ENCODE assay signal across 8 cellular contexts in the genomic region with DNA sequence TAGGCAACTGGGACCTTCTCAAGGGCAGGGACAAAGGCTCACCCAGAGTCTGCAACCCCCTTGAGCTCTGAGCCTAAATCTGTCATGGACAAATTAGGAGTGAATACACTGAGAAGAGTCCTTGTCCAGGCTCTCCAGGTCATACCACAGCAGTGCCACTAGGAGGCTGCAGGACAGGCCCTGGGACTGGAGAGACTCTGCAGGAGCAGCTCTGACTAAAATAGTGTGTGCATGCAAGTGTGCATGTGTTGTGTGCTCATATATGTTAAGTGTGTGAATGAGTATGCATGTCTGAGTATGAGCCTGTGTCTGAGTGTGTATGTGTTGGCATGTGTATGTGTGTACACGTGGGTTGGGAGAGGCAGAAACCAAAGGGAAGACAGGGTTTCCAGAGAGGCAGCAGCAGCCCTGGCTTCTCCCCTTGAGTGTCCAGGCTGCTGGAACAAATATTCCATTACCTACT. TPM values are rescaled to one million over a fixed set of nuclear protein-coding genes. Genes with fewer than 3 reads are reported as not detected.
DNase-seq lines count a peak whose midpoint lies in the region; ATAC-seq, FAIRE-seq and TF ChIP-seq lines count a peak whose summit lies in the region.

No MANE protein-coding gene starts in this region.

- no peak overlapping the region for H3K4me2 ChIP-seq in H1 (ENCODE audit: insufficient read depth in 1 of 2, low read depth in 2 of 2, low read length in 2 of 2)

- H3K27ac ChIP-seq in right atrium auricular region (no peak overlapping the region), H1 (ENCODE audit: low read depth, low read length) (no peak overlapping the region), pancreas (no peak overlapping the region)

- no peak overlapping the region for H2BK120ac ChIP-seq in H1 (replicated peaks; ENCODE audit: low read depth, low read length)

- TF ChIP-seq POLR2A in H1 (IDR thresholded peaks at IDR 0.05; ENCODE audit: control extremely low read depth in 1 of 2, low read depth in 2 of 2, low read length in 2 of 2): no peak

- no peak overlapping the region for H3K23ac ChIP-seq in H1 (ENCODE audit: insufficient read length)

- peaks cover 9 to 26% of the 10 kb centered on the region in 2 experiments for H4K20me1 ChIP-seq in H1 (replicated peaks in 1 of 2; ENCODE audit: control insufficient read depth in 1 of 2, insufficient read depth in 2 of 2, low read length in 2 of 2)

- no peak overlapping the region for H3K56ac ChIP-seq in H1 (replicated peaks; ENCODE audit: insufficient read length, low read depth, low read length)

- WGBS in H1 (ENCODE audit: extremely low coverage in 1 of 2, insufficient coverage in 1 of 2, insufficient read length in 1 of 2, insufficient replicate concordance in 2 of 2, low coverage in 1 of 2, low lambda C conversion rate in 2 of 2, missing lambda C conversion rate in 1 of 2), 2 experiments: 64% methylated on average over 1 of the region's 1 CpG; no CpG with 5 or more reads in 1 of the 2 experiments
- 38 to 50% methylated on average over 1 of the region's 1 CpG for WGBS in pancreas, 2 donors

- no peak overlapping the region for H3K14ac ChIP-seq in H1 (ENCODE audit: insufficient read length)

- no peaks in the 10 kb centered on the region for H3K79me2 ChIP-seq in H1 (ENCODE audit: control insufficient read depth in 1 of 2, insufficient read depth in 2 of 2, low read length in 2 of 2)

- intact Hi-C loops in Right ventricle myocardium inferior (cut with DNase I): loop anchor here (5.0 kb wide), 1 partner anchor 147 kb away; the partner anchor contains the start of gene HSP90AB1
- intact Hi-C loops in pancreas (cut with DNase I): loop anchor here in 1 of 3 donors (5.0 kb wide), 1 partner anchor 37 kb away; no protein-coding TSS in a partner anchor

- no peak overlapping the region for H2BK20ac ChIP-seq in H1 (ENCODE audit: low read length)

- no peak overlapping the region for H2AK5ac ChIP-seq in H1 (ENCODE audit: low read depth, low read length)

- H3K36me3 ChIP-seq in right atrium auricular region (peaks cover 11% of the 10 kb centered on the region), H1 (ENCODE audit: control insufficient read depth in 2 of 4, insufficient read depth in 4 of 4, low read length in 3 of 4) (peaks cover 0 to 31% (median 4%) of the 10 kb centered on the region in 4 experiments; a peak in 5 of 8 replicates), pancreas (peaks cover 0 to 5% (median 0%) of the 10 kb centered on the region in 3 donors)

- no peak overlapping the region for H4K91ac ChIP-seq in H1 (replicated peaks; ENCODE audit: insufficient read length, low read length)

- peaks cover 0 to 28% of the 10 kb centered on the region in 2 donors for H3K4me1 ChIP-seq in right atrium auricular region
- peaks cover 0 to 9% (median 0%) of the 10 kb centered on the region in 4 experiments; a peak in 2 of 7 replicates for H3K4me1 ChIP-seq in H1 (replicated peaks in 1 of 4; ENCODE audit: control insufficient read depth in 3 of 4, insufficient read depth in 4 of 4, low read length in 3 of 4)
- peaks cover 0 to 2% (median 0%) of the 10 kb centered on the region in 3 donors for H3K4me1 ChIP-seq in pancreas

- peaks cover 6% of the 10 kb centered on the region for H3K79me1 ChIP-seq in H1 (ENCODE audit: low read depth, low read length)

- no peak overlapping the region for H3K4me3 ChIP-seq in right atrium auricular region
- no peak overlapping the region for H3K4me3 ChIP-seq in H1 (ENCODE audit: extremely low read depth in 1 of 4, insufficient read depth in 2 of 4, low read depth in 3 of 4, low read length in 4 of 4)
- no peak overlapping the region for H3K4me3 ChIP-seq in pancreas

- H2BK12ac ChIP-seq in H1 (ENCODE audit: low read depth, low read length): no peak overlapping the region

- no peak overlapping the region for H3K4ac ChIP-seq in H1 (replicated peaks; ENCODE audit: insufficient read length, low read depth, low read length)

- H2BK5ac ChIP-seq in H1 (ENCODE audit: low read depth, low read length): no peak overlapping the region

- H3K18ac ChIP-seq in H1 (ENCODE audit: extremely low read depth, low read length): no peak overlapping the region

- H4K8ac ChIP-seq in H1 (ENCODE audit: extremely low read depth, insufficient read depth, low read length): no peak overlapping the region

- H3K27me3 ChIP-seq in right atrium auricular region (no peaks in the 10 kb centered on the region), H1 (replicated peaks in 1 of 4; ENCODE audit: control insufficient read depth in 3 of 4, extremely low read depth in 1 of 4, insufficient read depth in 3 of 4, low read length in 3 of 4) (no peaks in the 10 kb centered on the region), pancreas (no peaks in the 10 kb centered on the region)

- DNase-seq in Right ventricle myocardium inferior (ENCODE audit: missing footprints): no peak
- no peak for DNase-seq in right atrium auricular region (ENCODE audit: low spot score)
- DNase-seq in RCC 7860 (ENCODE audit: low spot score): peak; percentile 33
- DNase-seq in H1 (ENCODE audit: low read depth in 1 of 2, low spot score in 2 of 2): no peak
- no peak for DNase-seq in pancreas
- DNase-seq in SK-N-DZ (ENCODE audit: low spot score): no peak

- 0 out of 2 replicates have a peak overlapping the region, but pooled peaks have one; percentile 65 for H2BK15ac ChIP-seq in H1 (ENCODE audit: low read length)

- TF ChIP-seq CTCF in right atrium auricular region (IDR thresholded peaks at IDR 0.05) (peak in 1 of 2 donors; percentile 67), H1 (IDR thresholded peaks at IDR 0.05; ENCODE audit: control extremely low read depth in 1 of 3, insufficient read depth in 1 of 3, low read depth in 1 of 3, low read length in 3 of 3) (peak; percentile 54 to 76 (median 58)), pancreas (IDR thresholded peaks at IDR 0.05) (peak in 2 of 4 donors; percentile 22 to 40)

- ATAC-seq in Right ventricle myocardium inferior (peak; percentile 56), pancreas (peak in 3 of 4 donors; percentile 51 to 65 (median 51)), GM18873 (IDR thresholded peaks at IDR 0.05; ENCODE audit: low FRiP score, unreplicated experiment) (no peak), HG02973 (IDR thresholded peaks at IDR 0.05; ENCODE audit: unreplicated experiment) (no peak)

- no peak overlapping the region for H2AFZ ChIP-seq in H1 (ENCODE audit: low read length)

- peak; percentile 34 to 60; a peak in 3 of 4 replicates for TF ChIP-seq RAD21 in H1 (IDR thresholded peaks at IDR 0.05 in 1 of 2, conservative IDR thresholded peaks at IDR 0.05 in 1 of 2; ENCODE audit: low read depth in 2 of 2, low read length in 2 of 2)

- no peak overlapping the region for H3K9ac ChIP-seq in H1 (replicated peaks in 1 of 4; ENCODE audit: extremely low read depth in 1 of 4, low read depth in 3 of 4, low read length in 3 of 4)

- no peak overlapping the region for H4K5ac ChIP-seq in H1 (ENCODE audit: insufficient read length, low read depth, low read length)

- POLR2A ChIA-PET in H1 (lab: Charles Lee; ENCODE audit: partially characterized antibody): interaction anchor here (1.0 to 2.7 kb wide), 11 partner anchors 9 to 156 kb away, joined by 3 to 7 read pairs (median 3); no protein-coding TSS in a partner anchor

- no peaks in the 10 kb centered on the region for H3K9me3 ChIP-seq in right atrium auricular region
- H3K9me3 ChIP-seq in H1 (ENCODE audit: insufficient read depth in 2 of 2, low read depth in 1 of 2, low read length in 1 of 2): no peaks in the 10 kb centered on the region
- no peaks in the 10 kb centered on the region for H3K9me3 ChIP-seq in pancreas

- no peak for TF ChIP-seq EP300 in H1 (IDR thresholded peaks at IDR 0.05; ENCODE audit: borderline replicate concordance in 1 of 2, low read depth in 2 of 2, low read length in 2 of 2)

- CTCF ChIA-PET in H1 (lab: Charles Lee; ENCODE audit: partially characterized antibody): interaction anchor here (0.5 to 10.8 kb wide), 34 partner anchors 10 to 494 kb away, joined by 3 to 255 read pairs (median 4); partner anchors contain the start of genes CAPN11 and SLC35B2

- no peaks in the 10 kb centered on the region for H3K23me2 ChIP-seq in H1 (ENCODE audit: low read depth, low read length)

- FAIRE-seq in RCC 7860 (lab: Jason Lieb, UNC) (no peak), H1 (lab: Jason Lieb, UNC) (no peak), pancreas (lab: Jason Lieb, UNC) (no peak)

RNA-seq across cellular contexts. Expression of gene MRPL14, which starts 27.1 kb away (rescaled TPM):
- total RNA-seq in Right ventricle myocardium inferior: 41.7 TPM
- 10 to 100 TPM; 44.1 to 45.9 TPM for total RNA-seq in right atrium auricular region
- 81.8 and 82.0 TPM in 2 replicates for total RNA-seq in H1 (2021; fragmentation: NEBNext Ultra II Directional; extraction: Animal tissue kit (Norgen Biotek cat#: 25700))
- 97.1 and 105 TPM in 2 replicates for polyA plus RNA-seq in H1 (2011; rRNA removed)
- 93.0 TPM for polyA plus RNA-seq in H1 (2011; cell fraction: cytosol; rRNA removed)
- polyA plus RNA-seq in H1 (2011; cell fraction: nucleus; rRNA removed): 84.9 TPM
- polyA plus RNA-seq in H1 (2012, experiment 1 of 2): 102 to 123 TPM (median 115 TPM) in 4 replicates
- polyA plus RNA-seq in H1 (2012, experiment 2 of 2): 122 TPM
- 81.1 TPM for polyA plus RNA-seq in H1 (2013, experiment 1 of 2)
- polyA plus RNA-seq in H1 (2013, experiment 2 of 2): 86.4 TPM
- 32.7 and 33.0 TPM in 2 replicates for polyA minus RNA-seq in H1 (2011; rRNA and poly(A)+ RNA removed)
- polyA minus RNA-seq in H1 (2011; cell fraction: cytosol; rRNA and poly(A)+ RNA removed): 28.1 TPM
- 20.0 TPM for polyA minus RNA-seq in H1 (2011; cell fraction: nucleus; rRNA and poly(A)+ RNA removed)
- 10 to 100 TPM in 4 of 6 donors, 1 to 10 TPM in 2; 8.7 to 16.4 (median 14.1) TPM for total RNA-seq in pancreas
- 10 to 100 TPM; 12.5 to 30.4 TPM for polyA plus RNA-seq in pancreas
- polyA plus RNA-seq in SK-N-DZ (2014; cell fraction: cytosol; rRNA removed): 148 and 163 TPM in 2 replicates
- polyA plus RNA-seq in SK-N-DZ (2014; cell fraction: nucleus; rRNA removed): 62.7 and 112 TPM in 2 replicates

RNA-seq across cellular contexts. Expression of gene TMEM63B, which starts 27.2 kb away (rescaled TPM):
- total RNA-seq in Right ventricle myocardium inferior (44.5 TPM), right atrium auricular region (10 to 100 TPM; 29.2 to 37.1 TPM), pancreas (10 to 100 TPM in 4 of 6 donors, 1 to 10 TPM in 2; 7.2 to 19.9 (median 11.4) TPM)
- 60.5 and 61.1 TPM in 2 replicates for total RNA-seq in H1 (2021; fragmentation: NEBNext Ultra II Directional; extraction: Animal tissue kit (Norgen Biotek cat#: 25700))
- polyA plus RNA-seq in H1 (2011; rRNA removed) (96.8 and 110 TPM in 2 replicates), pancreas (10 to 100 TPM; 12.1 to 16.9 TPM)
- 71.4 TPM for polyA plus RNA-seq in H1 (2011; cell fraction: cytosol; rRNA removed)
- polyA plus RNA-seq in H1 (2011; cell fraction: nucleus; rRNA removed): 196 TPM
- 37.4 to 68.7 TPM (median 63.1 TPM) in 4 replicates for polyA plus RNA-seq in H1 (2012, experiment 1 of 2)
- 49.0 TPM for polyA plus RNA-seq in H1 (2012, experiment 2 of 2)
- polyA plus RNA-seq in H1 (2013, experiment 1 of 2): 64.8 TPM
- 66.3 TPM for polyA plus RNA-seq in H1 (2013, experiment 2 of 2)
- polyA minus RNA-seq in H1 (2011; rRNA and poly(A)+ RNA removed): 116 and 125 TPM in 2 replicates
- 46.4 TPM for polyA minus RNA-seq in H1 (2011; cell fraction: cytosol; rRNA and poly(A)+ RNA removed)
- 41.6 TPM for polyA minus RNA-seq in H1 (2011; cell fraction: nucleus; rRNA and poly(A)+ RNA removed)
- 19.2 and 19.9 TPM in 2 replicates for polyA plus RNA-seq in SK-N-DZ (2014; cell fraction: cytosol; rRNA removed)
- 29.5 and 38.4 TPM in 2 replicates for polyA plus RNA-seq in SK-N-DZ (2014; cell fraction: nucleus; rRNA removed)

RNA-seq across cellular contexts. Expression of gene CAPN11, which starts 58.5 kb away (rescaled TPM):
- total RNA-seq in Right ventricle myocardium inferior: 0.27 TPM
- total RNA-seq in right atrium auricular region: under 1 TPM; 0.16 to 0.44 TPM
- total RNA-seq in H1 (2021; fragmentation: NEBNext Ultra II Directional; extraction: Animal tissue kit (Norgen Biotek cat#: 25700)): 0.97 and 1.2 TPM in 2 replicates
- 0.95 and 1.8 TPM in 2 replicates for polyA plus RNA-seq in H1 (2011; rRNA removed)
- polyA plus RNA-seq in H1 (2011; cell fraction: cytosol; rRNA removed): 1.4 TPM
- polyA plus RNA-seq in H1 (2011; cell fraction: nucleus; rRNA removed): 7.7 TPM
- polyA plus RNA-seq in H1 (2012, experiment 1 of 2): 1.0 to 1.9 TPM (median 1.2 TPM) in 4 replicates
- polyA plus RNA-seq in H1 (2012, experiment 2 of 2): 0.92 TPM
- 1.2 TPM for polyA plus RNA-seq in H1 (2013, experiment 1 of 2)
- polyA plus RNA-seq in H1 (2013, experiment 2 of 2): 0.99 TPM
- 1.0 and 1.2 TPM in 2 replicates for polyA minus RNA-seq in H1 (2011; rRNA and poly(A)+ RNA removed)
- 1.2 TPM for polyA minus RNA-seq in H1 (2011; cell fraction: cytosol; rRNA and poly(A)+ RNA removed)
- 1.3 TPM for polyA minus RNA-seq in H1 (2011; cell fraction: nucleus; rRNA and poly(A)+ RNA removed)
- total RNA-seq in pancreas: under 1 TPM in 4 of 6 donors, not detected in 2; 0.06 to 0.23 (median 0.14) TPM
- polyA plus RNA-seq in pancreas: under 1 TPM; 0.75 to 0.76 TPM
- 0.06 TPM in 1 of 2 replicates, not detected in the other for polyA plus RNA-seq in SK-N-DZ (2014; cell fraction: cytosol; rRNA removed)
- polyA plus RNA-seq in SK-N-DZ (2014; cell fraction: nucleus; rRNA removed): 0.80 and 2.1 TPM in 2 replicates

Comparison
In these comparisons a context has a peak if more than half of its experiments do, and no peak if none do; other contexts are left out.
1. ATAC-seq: peak in Right ventricle myocardium inferior (single experiment) and pancreas (3 of 4); none in GM18873 (single experiment) and HG02973 (single experiment).